In the genomic region with DNA sequence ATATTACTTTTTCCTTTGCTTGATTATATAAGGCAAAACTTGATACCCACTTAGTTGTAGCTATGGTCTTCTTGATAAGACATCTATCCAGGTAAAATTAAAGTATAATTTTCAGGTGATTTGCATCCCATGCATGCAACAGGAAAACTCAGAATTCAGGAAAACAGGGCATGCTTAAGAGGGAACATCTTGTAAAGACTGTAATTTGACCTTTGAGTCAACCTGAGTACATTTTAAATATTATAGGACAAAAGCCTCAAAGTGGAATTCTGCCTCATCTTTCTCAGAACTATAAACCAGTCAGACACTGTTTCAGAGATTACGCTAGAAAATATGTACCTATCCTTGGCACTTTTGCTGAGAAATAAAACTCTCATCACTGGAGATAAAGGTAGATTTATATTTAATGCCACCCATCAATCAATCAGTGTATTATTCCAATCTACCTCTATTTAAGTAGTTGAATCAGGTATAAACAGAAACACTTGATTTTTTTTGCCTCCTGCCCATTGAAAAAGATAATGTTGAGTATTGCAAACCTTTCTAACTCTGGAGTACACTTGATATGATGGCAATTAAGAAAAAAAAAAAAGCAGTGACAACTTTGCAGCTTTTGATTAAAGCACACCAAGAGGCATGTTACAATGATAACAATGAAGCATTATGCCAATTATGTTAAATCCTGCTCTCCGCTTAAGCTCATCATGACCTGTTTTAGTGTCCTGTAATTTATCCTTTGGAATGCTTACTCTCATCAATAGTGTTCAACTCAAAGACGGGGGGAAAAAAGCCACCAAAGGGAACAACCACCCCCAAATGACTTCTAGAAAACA, we compare ENCODE assay signal across 8 cellular contexts. TPM values are rescaled to one million over a fixed set of nuclear protein-coding genes. Genes with fewer than 3 reads are reported as not detected.
DNase-seq lines count a peak whose midpoint lies in the region; ATAC-seq, FAIRE-seq and TF ChIP-seq lines count a peak whose summit lies in the region.

No MANE protein-coding gene starts in this region.

- H3K9ac ChIP-seq in K562 (ENCODE audit: insufficient read depth in 1 of 2, low read depth in 2 of 2, low read length in 2 of 2): peak overlapping the region in 1 of 2 experiments; percentile 38; a peak in 1 of 4 replicates

- POLR2A ChIA-PET in K562 (lab: Yijun Ruan, JAX): interaction anchor here (0.6 to 4.3 kb wide), 15 partner anchors 16 to 446 kb away, joined by 3 to 41 read pairs (median 4); no protein-coding TSS in a partner anchor

- in situ Hi-C loops in K562 (cut with MboI): loop anchor here (10.0 kb wide), 1 partner anchor 143 kb away; no protein-coding TSS in a partner anchor

- H3K36me3 ChIP-seq in K562 (ENCODE audit: control insufficient read depth, insufficient read depth, low read length): peaks cover 26% of the 10 kb centered on the region

- no peaks in the 10 kb centered on the region for H3K27me3 ChIP-seq in K562 (ENCODE audit: control insufficient read depth in 2 of 2, insufficient read depth in 2 of 2, low read length in 2 of 2)
- no peaks in the 10 kb centered on the region for H3K27me3 ChIP-seq in mononuclear cell (ENCODE audit: insufficient read depth, low read length)

- ATAC-seq in K562: no peak
- ATAC-seq in GM18519 (IDR thresholded peaks at IDR 0.05; ENCODE audit: low FRiP score, unreplicated experiment): no peak

- peak; percentile 35 for DNase-seq in HCEC 1CT
- no peak for DNase-seq in K562 (ENCODE audit: extremely low read depth in 1 of 4, low spot score in 3 of 4)
- no peak for DNase-seq in posterior cingulate gyrus
- DNase-seq in activated CD8-positive, alpha-beta memory T cell treated with anti-CD3 and anti-CD28 coated beads, Interleukin-2, amount 50 U/mL, for 4 hours: no peak
- DNase-seq in NAMALWA (ENCODE audit: low spot score): no peak

- no peak for TF ChIP-seq POLR2A in K562 (conservative IDR thresholded peaks at IDR 0.05)

- TSS peak; percentile 36 for BruUV-seq in K562 (replicated peaks; lab: Mats Ljungman, UMichigan)

- peak overlapping the region; percentile 65 for H3K4me2 ChIP-seq in K562 (ENCODE audit: insufficient read depth, low read length)

- H3K9me1 ChIP-seq in K562 (ENCODE audit: control insufficient read depth, insufficient read depth, low read length): no peaks in the 10 kb centered on the region

- H3K27ac ChIP-seq in 22Rv1 (peak overlapping the region; percentile 99), K562 (ENCODE audit: extremely low read depth, low read depth, low read length) (no peak overlapping the region)

- no peak for TF ChIP-seq CTCF in 22Rv1 (IDR thresholded peaks at IDR 0.05)
- no peak for TF ChIP-seq CTCF in K562 (IDR thresholded peaks at IDR 0.05 in 2 of 3, conservative IDR thresholded peaks at IDR 0.05 in 1 of 3; ENCODE audit: insufficient read depth in 2 of 3, low read depth in 1 of 3, low read length in 3 of 3)

- no peak overlapping the region for H2AFZ ChIP-seq in K562 (ENCODE audit: low read depth, low read length)

- H3K79me2 ChIP-seq in K562 (ENCODE audit: control insufficient read depth, insufficient read depth, low read length): peaks cover 42% of the 10 kb centered on the region

- intact Hi-C loops in K562 (cut with micrococcal nuclease) (loop anchor here (5.0 to 10.0 kb wide), 4 partner anchors 216 to 511 kb away; no protein-coding TSS in a partner anchor), posterior cingulate gyrus (cut with DNase I) (loop anchor here (10.0 kb wide), 1 partner anchor 513 kb away; no protein-coding TSS in a partner anchor)

- H3K4me1 ChIP-seq in K562 (replicated peaks in 1 of 2; ENCODE audit: control insufficient read depth in 2 of 2, insufficient read depth in 2 of 2, low read length in 2 of 2) (peaks cover 24 to 30% of the 10 kb centered on the region in 2 experiments), mononuclear cell (ENCODE audit: insufficient read depth, low read length) (peaks cover 31% of the 10 kb centered on the region)

- FAIRE-seq in K562 (lab: Jason Lieb, UNC): no peak

- peaks cover 21% of the 10 kb centered on the region for H4K20me1 ChIP-seq in K562 (replicated peaks; ENCODE audit: control insufficient read depth, insufficient read depth, low read length)

- TF ChIP-seq RAD21 in K562 (CRISPR knock-in tag; conservative IDR thresholded peaks at IDR 0.05 in 1 of 2, IDR thresholded peaks at IDR 0.05 in 1 of 2): no peak

- TF ChIP-seq EP300 in K562 (IDR thresholded peaks at IDR 0.05; ENCODE audit: low read length): no peak

- H3K4me3 ChIP-seq in K562: peak overlapping the region; percentile 15; the same call in 1 of the 2 replicates
- peak overlapping the region; percentile 22 for H3K4me3 ChIP-seq in mononuclear cell (ENCODE audit: low read length)

- H3K9me3 ChIP-seq in K562 (replicated peaks; ENCODE audit: control insufficient read depth, insufficient read depth, low read depth, low read length) (no peaks in the 10 kb centered on the region), mononuclear cell (ENCODE audit: low read depth, low read length) (no peaks in the 10 kb centered on the region)

- CTCF ChIA-PET in K562 (lab: Yijun Ruan, JAX; ENCODE audit: low intra/inter-chr PET ratio): interaction anchor here (0.7 kb wide), 1 partner anchor 594 kb away, joined by 3 read pairs; no protein-coding TSS in a partner anchor

- 44% methylated on average over 3 of the region's 3 CpGs for WGBS in K562 (ENCODE audit: insufficient coverage, low coverage, missing lambda C conversion rate)

TF ChIP-seq in K562, 482 proteins besides CTCF, POLR2A, EP300 and RAD21 (continues in another document):
- no peak for TF ChIP-seq RCOR1 (IDR thresholded peaks at IDR 0.05; ENCODE audit: borderline replicate concordance in 1 of 2, low read depth in 2 of 2, low read length in 2 of 2)
- 0 out of 2 replicates have a peak, but pooled peaks have one; percentile 10 for TF ChIP-seq POLR2AphosphoS5 (IDR thresholded peaks at IDR 0.05; ENCODE audit: control insufficient read depth, insufficient read depth, low read depth, low read length)
- TF ChIP-seq SRSF7 (optimal IDR thresholded peaks at IDR 0.05; ENCODE audit: low read depth, low read length): no peak
- no peak for TF ChIP-seq MXI1 (IDR thresholded peaks at IDR 0.05; ENCODE audit: low read depth, low read length)
- TF ChIP-seq NCOR1 (IDR thresholded peaks at IDR 0.05): no peak
- TF ChIP-seq ZNF217 (CRISPR knock-in tag; IDR thresholded peaks at IDR 0.05): no peak
- no peak for TF ChIP-seq RBFOX2 (IDR thresholded peaks at IDR 0.05; ENCODE audit: low read depth, low read length)
- no peak for TF ChIP-seq NR3C1 (CRISPR knock-in tag; IDR thresholded peaks at IDR 0.05)
- TF ChIP-seq MAZ (CRISPR knock-in tag; conservative IDR thresholded peaks at IDR 0.05 in 1 of 2, IDR thresholded peaks at IDR 0.05 in 1 of 2): no peak
- TF ChIP-seq TAF15 (IDR thresholded peaks at IDR 0.05; ENCODE audit: low read depth, low read length): no peak
- 0 out of 2 replicates have a peak, but pooled peaks have one; percentile 10 for TF ChIP-seq RFX5 (IDR thresholded peaks at IDR 0.05; ENCODE audit: low read depth, low read length)
- TF ChIP-seq NFIC (IDR thresholded peaks at IDR 0.05): no peak
- 0 out of 2 replicates have a peak, but pooled peaks have one; percentile 29 for TF ChIP-seq POLR2AphosphoS2 (IDR thresholded peaks at IDR 0.05; ENCODE audit: low read length)
- TF ChIP-seq, protein P1, sequence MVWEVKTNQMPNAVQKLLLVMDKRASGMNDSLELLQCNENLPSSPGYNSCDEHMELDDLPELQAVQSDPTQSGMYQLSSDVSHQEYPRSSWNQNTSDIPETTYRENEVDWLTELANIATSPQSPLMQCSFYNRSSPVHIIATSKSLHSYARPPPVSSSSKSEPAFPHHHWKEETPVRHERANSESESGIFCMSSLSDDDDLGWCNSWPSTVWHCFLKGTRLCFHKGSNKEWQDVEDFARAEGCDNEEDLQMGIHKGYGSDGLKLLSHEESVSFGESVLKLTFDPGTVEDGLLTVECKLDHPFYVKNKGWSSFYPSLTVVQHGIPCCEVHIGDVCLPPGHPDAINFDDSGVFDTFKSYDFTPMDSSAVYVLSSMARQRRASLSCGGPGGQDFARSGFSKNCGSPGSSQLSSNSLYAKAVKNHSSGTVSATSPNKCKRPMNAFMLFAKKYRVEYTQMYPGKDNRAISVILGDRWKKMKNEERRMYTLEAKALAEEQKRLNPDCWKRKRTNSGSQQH (CRISPR knock-in tag; IDR thresholded peaks at IDR 0.05): no peak
- no peak for TF ChIP-seq ZNF717 (CRISPR knock-in tag; IDR thresholded peaks at IDR 0.05)
- no peak for TF ChIP-seq L3MBTL2 (IDR thresholded peaks at IDR 0.05)
- TF ChIP-seq MED1 (CRISPR knock-in tag; IDR thresholded peaks at IDR 0.05; ENCODE audit: borderline replicate concordance): no peak
- no peak for TF ChIP-seq ATF7 (IDR thresholded peaks at IDR 0.05)
- TF ChIP-seq, protein P2, sequence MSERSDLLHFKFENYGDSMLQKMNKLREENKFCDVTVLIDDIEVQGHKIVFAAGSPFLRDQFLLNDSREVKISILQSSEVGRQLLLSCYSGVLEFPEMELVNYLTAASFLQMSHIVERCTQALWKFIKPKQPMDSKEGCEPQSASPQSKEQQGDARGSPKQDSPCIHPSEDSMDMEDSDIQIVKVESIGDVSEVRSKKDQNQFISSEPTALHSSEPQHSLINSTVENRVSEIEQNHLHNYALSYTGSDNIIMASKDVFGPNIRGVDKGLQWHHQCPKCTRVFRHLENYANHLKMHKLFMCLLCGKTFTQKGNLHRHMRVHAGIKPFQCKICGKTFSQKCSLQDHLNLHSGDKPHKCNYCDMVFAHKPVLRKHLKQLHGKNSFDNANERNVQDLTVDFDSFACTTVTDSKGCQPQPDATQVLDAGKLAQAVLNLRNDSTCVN (CRISPR knock-in tag; IDR thresholded peaks at IDR 0.05): no peak

RNA-seq across cellular contexts. Expression of gene CITED2, which starts 2.8 kb away (rescaled TPM):
- 15.3 and 17.8 TPM in 2 replicates for total RNA-seq in K562 (2011; cell fraction: chromatin; rRNA removed; ENCODE audit: low replicate concordance)
- 22.8 and 25.8 TPM in 2 replicates for total RNA-seq in K562 (2011; cell fraction: nucleolus; rRNA removed)
- 18.8 and 19.2 TPM in 2 replicates for total RNA-seq in K562 (2011; cell fraction: nucleoplasm; rRNA removed)
- total RNA-seq in K562 (2014; rRNA removed) (56.6 and 80.0 TPM in 2 replicates), K562 (2014; rRNA removed; fragmentation: Illumina TruSeq; extraction: Trizol) (15.3 and 18.2 TPM in 2 replicates), K562 (2015; rRNA removed; fragmentation: Illumina TruSeq; extraction: Trizol) (12.0 and 13.5 TPM in 2 replicates), K562 (2021) (80.9 and 86.1 TPM in 2 replicates), mononuclear cell (114 TPM)
- polyA plus RNA-seq in K562 (2011; rRNA removed) (17.5 and 44.7 TPM in 2 replicates), K562 (2014; fragmentation: Illumina TruSeq; extraction: Trizol) (43.4 and 44.8 TPM in 2 replicates), K562 (2014; fragmentation: Nextera tagmentation; extraction: Ambion mirVana) (under 1 TPM; 0.21 to 0.43 TPM), K562 (2014; rRNA removed) (34.2 and 34.8 TPM in 2 replicates)
- polyA plus RNA-seq in K562 (2011; cell fraction: cytosol; rRNA removed): 24.9 and 64.7 TPM in 2 replicates
- polyA plus RNA-seq in K562 (2011; cell fraction: nucleus; rRNA removed): 35.6 and 45.1 TPM in 2 replicates
- 30.8 and 32.8 TPM in 2 replicates for polyA plus RNA-seq in K562 (2012)
- polyA minus RNA-seq in K562 (2011; rRNA and poly(A)+ RNA removed): 8.4 and 17.5 TPM in 2 replicates
- polyA minus RNA-seq in K562 (2011; cell fraction: cytosol; rRNA and poly(A)+ RNA removed): 22.9 and 45.5 TPM in 2 replicates
- polyA minus RNA-seq in K562 (2011; cell fraction: nucleus; rRNA and poly(A)+ RNA removed): 19.1 and 55.8 TPM in 2 replicates
